In the genomic region with DNA sequence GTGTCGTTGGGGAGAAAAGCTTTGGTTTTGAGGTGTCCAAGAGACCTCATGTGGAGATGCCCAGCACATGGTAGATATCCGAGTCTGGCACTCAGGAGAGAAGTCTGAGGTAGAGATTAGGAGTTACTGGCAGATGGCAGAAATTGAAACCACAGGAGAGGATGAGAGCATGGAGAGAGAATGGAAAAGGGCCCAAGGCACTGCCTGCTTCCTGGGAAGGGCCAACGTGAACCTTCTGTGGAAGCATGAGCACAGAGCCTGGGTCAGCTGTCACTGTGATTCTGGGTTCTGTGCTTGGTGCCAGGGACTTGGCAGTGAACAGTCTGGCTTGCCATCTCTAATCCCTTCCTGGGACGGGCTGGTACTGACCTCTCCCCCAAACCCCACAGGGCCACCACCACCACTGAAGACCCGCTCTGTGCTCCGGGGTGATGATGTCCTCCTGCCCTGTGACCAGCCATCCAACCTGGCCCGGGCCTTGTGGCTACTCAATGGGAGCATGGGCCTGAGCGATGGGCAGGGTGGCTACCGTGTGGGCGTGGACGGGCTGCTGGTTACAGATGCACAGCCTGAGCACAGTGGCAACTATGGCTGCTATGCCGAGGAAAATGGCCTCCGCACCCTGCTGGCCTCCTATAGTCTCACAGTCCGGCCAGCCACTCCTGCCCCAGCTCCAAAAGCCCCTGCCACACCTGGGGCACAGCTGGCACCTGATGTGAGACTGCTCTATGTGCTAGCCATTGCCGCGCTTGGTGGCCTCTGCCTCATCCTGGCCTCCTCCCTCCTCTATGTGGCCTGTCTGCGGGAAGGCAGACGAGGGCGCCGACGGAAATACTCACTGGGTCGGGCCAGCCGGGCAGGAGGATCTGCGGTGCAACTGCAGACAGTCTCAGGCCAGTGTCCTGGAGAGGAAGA, we compare ENCODE assay signal across 18 cellular contexts. TPM values are rescaled to one million over a fixed set of nuclear protein-coding genes. Genes with fewer than 3 reads are reported as not detected.
DNase-seq lines count a peak whose midpoint lies in the region; ATAC-seq and TF ChIP-seq lines count a peak whose summit lies in the region.
"Had no signal": no experiment of that assay in that cellular context is flagged by ENCODE, and none has a peak within 500 bp of the region (broad histone marks: within the 10 kb centered on the region; RNA-seq: fewer than 3 reads in every experiment).

No MANE protein-coding gene starts in this region.

- no peak for ATAC-seq in stimulated activated effector memory CD8-positive, alpha-beta T cell treated with anti-CD3 and anti-CD28 coated beads, Interleukin-12 subunit alpha, Interleukin-12 subunit beta, amount 100 ng/mL, for 72 hours
- no peak for ATAC-seq in HG02973 (IDR thresholded peaks at IDR 0.05; ENCODE audit: unreplicated experiment)
- ATAC-seq: gastroesophageal sphincter, left cardiac atrium had no signal

- H3K27ac Mint-ChIP-seq in brain, result peak overlapping the region in 1 of 5 experiments; percentile 34
- H3K27ac Mint-ChIP-seq in stimulated activated effector memory CD8-positive, alpha-beta T cell treated with anti-CD3 and anti-CD28 coated beads, Interleukin-12 subunit alpha, Interleukin-12 subunit beta, amount 100 ng/mL, for 72 hours, result peak overlapping the region; percentile 1
- H3K27ac Mint-ChIP-seq: mesothelial cell of epicardium had no signal

- DNase-seq in activated CD8-positive, alpha-beta memory T cell treated with anti-CD3 and anti-CD28 coated beads for 24 hours, result peak; percentile 43
- DNase-seq in activated CD8-positive, alpha-beta memory T cell treated with anti-CD3 and anti-CD28 coated beads, Interleukin-2, amount 50 U/mL, for 4 hours, result no peak
- DNase-seq in mesenteric fat pad (ENCODE audit: low spot score) (peak; percentile 89), DMS79 (lab: John Stamatoyannopoulos, UW) (no peak), germinal center (ENCODE audit: low spot score) (no peak)
- no peak for DNase-seq in stimulated activated effector memory CD8-positive, alpha-beta T cell treated with anti-CD3 and anti-CD28 coated beads, Interleukin-12 subunit alpha, Interleukin-12 subunit beta, amount 100 ng/mL, for 72 hours (ENCODE audit: low spot score in 2 of 2)
- DNase-seq: activated naive CD4-positive, alpha-beta T cell; amniotic stem cell; BE2C; effector CD4-positive, alpha-beta T cell; left cardiac atrium; NCI-H1417 treated with DMSO at 0.1 percent for 48 hours; NCI-H2171; NCI-H526 treated with DMSO at 0.1 percent for 48 hours had no signal

- peaks cover 16% of the 10 kb centered on the region for H3K36me3 Mint-ChIP-seq in brain
- H3K36me3 Mint-ChIP-seq in stimulated activated effector memory CD8-positive, alpha-beta T cell treated with anti-CD3 and anti-CD28 coated beads, Interleukin-12 subunit alpha, Interleukin-12 subunit beta, amount 100 ng/mL, for 72 hours, result peaks cover 40% of the 10 kb centered on the region

- no peaks in the 10 kb centered on the region for H3K9me3 Mint-ChIP-seq in brain
- no peaks in the 10 kb centered on the region for H3K9me3 Mint-ChIP-seq in stimulated activated effector memory CD8-positive, alpha-beta T cell treated with anti-CD3 and anti-CD28 coated beads, Interleukin-12 subunit alpha, Interleukin-12 subunit beta, amount 100 ng/mL, for 72 hours
- H3K9me3 Mint-ChIP-seq: mesothelial cell of epicardium had no signal

- peaks cover 26% of the 10 kb centered on the region for H3K4me1 Mint-ChIP-seq in brain
- H3K4me1 Mint-ChIP-seq in stimulated activated effector memory CD8-positive, alpha-beta T cell treated with anti-CD3 and anti-CD28 coated beads, Interleukin-12 subunit alpha, Interleukin-12 subunit beta, amount 100 ng/mL, for 72 hours, result peaks cover 31% of the 10 kb centered on the region

- H3K27me3 Mint-ChIP-seq in brain, result peaks cover 10% of the 10 kb centered on the region

- TF ChIP-seq CTCF in brain (conservative IDR thresholded peaks at IDR 0.05), result no peak

- peak overlapping the region in 3 of 5 experiments; percentile 4 to 59 (median 52) for H3K4me3 Mint-ChIP-seq in brain
- no peak overlapping the region for H3K4me3 Mint-ChIP-seq in stimulated activated effector memory CD8-positive, alpha-beta T cell treated with anti-CD3 and anti-CD28 coated beads, Interleukin-12 subunit alpha, Interleukin-12 subunit beta, amount 100 ng/mL, for 72 hours
- H3K4me3 Mint-ChIP-seq: mesothelial cell of epicardium had no signal

RNA-seq across cellular contexts. Expression of a gene that starts 4.1 kb away (rescaled TPM):
- 126 TPM for polyA plus RNA-seq in brain (ENCODE audit: insufficient read depth, low read depth, low replicate concordance)
- 61.7 TPM for total RNA-seq in mesenteric fat pad

RNA-seq across cellular contexts. Expression of a gene that starts 4.2 kb away (rescaled TPM):
- polyA plus RNA-seq in brain (ENCODE audit: insufficient read depth, low read depth, low replicate concordance), result 9.2 TPM
- 7.5 TPM for total RNA-seq in mesenteric fat pad

RNA-seq across cellular contexts. Expression of a gene that starts 13.9 kb away (rescaled TPM):
- 8.4 TPM for polyA plus RNA-seq in brain (ENCODE audit: insufficient read depth, low read depth, low replicate concordance)
- 1.4 TPM for total RNA-seq in mesenteric fat pad

RNA-seq across cellular contexts. Expression of a gene that starts 16.4 kb away (rescaled TPM):
- 54.6 TPM for polyA plus RNA-seq in brain (ENCODE audit: insufficient read depth, low read depth, low replicate concordance)
- 102 TPM for total RNA-seq in mesenteric fat pad

RNA-seq across cellular contexts. Expression of a gene that starts 47.8 kb away (rescaled TPM):
- polyA plus RNA-seq in brain (ENCODE audit: insufficient read depth, low read depth, low replicate concordance), result 8.2 TPM
- total RNA-seq in mesenteric fat pad, result 0.55 TPM

Comparison
In these comparisons a context has a peak if more than half of its experiments do, and no peak if none do; other contexts are left out.
1. DNase-seq: peak in activated CD8-positive, alpha-beta memory T cell treated with anti-CD3 and anti-CD28 coated beads for 24 hours (single experiment) and mesenteric fat pad (single experiment); none in activated CD8-positive, alpha-beta memory T cell treated with anti-CD3 and anti-CD28 coated beads, Interleukin-2, amount 50 U/mL, for 4 hours (single experiment), stimulated activated effector memory CD8-positive, alpha-beta T cell treated with anti-CD3 and anti-CD28 coated beads, Interleukin-12 subunit alpha, Interleukin-12 subunit beta, amount 100 ng/mL, for 72 hours (0 of 2), DMS79 (single experiment) and germinal center (single experiment).